22 cellular contexts compared by ENCODE assay signal in the genomic region with DNA sequence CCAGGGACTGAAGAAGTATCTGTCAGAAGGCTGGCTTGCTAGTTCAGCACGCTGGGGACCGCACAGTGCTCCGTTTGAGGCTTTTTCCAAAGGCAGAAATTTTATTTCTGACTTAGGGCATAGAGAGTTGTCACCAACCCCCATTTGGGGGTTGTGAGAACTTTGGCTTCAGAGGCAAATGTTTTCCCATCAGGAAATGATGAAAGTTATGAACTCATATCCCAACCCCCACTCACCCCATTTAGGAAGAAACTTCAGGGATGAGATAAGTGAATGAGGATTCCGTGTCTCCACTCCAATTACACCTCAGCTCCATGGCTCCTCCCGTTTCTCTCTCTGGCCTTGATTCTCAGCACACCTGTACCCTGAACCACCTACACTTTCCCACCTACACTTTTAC. TPM values are rescaled to one million over a fixed set of nuclear protein-coding genes. Genes with fewer than 3 reads are reported as not detected.
DNase-seq lines count a peak whose midpoint lies in the region; ATAC-seq, FAIRE-seq and TF ChIP-seq lines count a peak whose summit lies in the region.
"Had no signal": no experiment of that assay in that cellular context is flagged by ENCODE, and none has a peak within 500 bp of the region (broad histone marks: within the 10 kb centered on the region; RNA-seq: fewer than 3 reads in every experiment).

No MANE protein-coding gene starts in this region.

- H3K27ac ChIP-seq in RWPE2 (ENCODE audit: poor library complexity, severe bottlenecking) (peak overlapping the region; percentile 85), kidney (ENCODE audit: low read depth in 2 of 2, low read length in 2 of 2) (no peak overlapping the region), neural progenitor cell (no peak overlapping the region)

- no peaks in the 10 kb centered on the region for H3K27me3 Mint-ChIP-seq in neural progenitor cell (ENCODE audit: insufficient read depth, low read depth)
- H3K27me3 Mint-ChIP-seq: B cell had no signal

- H3K4me1 ChIP-seq in RWPE2 (ENCODE audit: insufficient read depth, poor library complexity, severe bottlenecking) (peaks cover 15% of the 10 kb centered on the region), kidney (ENCODE audit: control insufficient read depth in 1 of 2, insufficient read depth in 1 of 2, low read depth in 1 of 2, low read length in 2 of 2) (no peaks in the 10 kb centered on the region), neural progenitor cell (no peaks in the 10 kb centered on the region)

- H3K4me3 ChIP-seq in RWPE2 (ENCODE audit: severe bottlenecking) (no peak overlapping the region), kidney (ENCODE audit: low read length in 2 of 2) (no peak overlapping the region), neural progenitor cell (no peak overlapping the region)

- no peak for ATAC-seq in RWPE2 (ENCODE audit: low read depth)
- ATAC-seq: SK-N-SH treated with all-trans-retinoic acid at 6 μM for 48 hours had no signal

- H3K4me1 Mint-ChIP-seq in neural progenitor cell = peaks cover 3% of the 10 kb centered on the region

- H3K36me3 ChIP-seq in RWPE2 (ENCODE audit: low read depth) (no peaks in the 10 kb centered on the region), kidney (ENCODE audit: control insufficient read depth in 1 of 2, insufficient read depth in 2 of 2, low read length in 2 of 2) (no peaks in the 10 kb centered on the region), neural progenitor cell (no peaks in the 10 kb centered on the region)

- no peak overlapping the region for H2AFZ ChIP-seq in neural progenitor cell (replicated peaks)

- FAIRE-seq in kidney (lab: Jason Lieb, UNC) = no peak
- FAIRE-seq: A204.1, GM18507 had no signal

- H3K9me3 ChIP-seq in RWPE2 (ENCODE audit: severe bottlenecking) = no peaks in the 10 kb centered on the region
- H3K9me3 ChIP-seq in kidney (ENCODE audit: control insufficient read depth in 1 of 2, low read length in 2 of 2) = no peaks in the 10 kb centered on the region
- no peaks in the 10 kb centered on the region for H3K9me3 ChIP-seq in neural progenitor cell (ENCODE audit: low read depth)

- no peak overlapping the region for H3K4me2 ChIP-seq in neural progenitor cell

- H4K20me1 ChIP-seq in neural progenitor cell (ENCODE audit: low read depth) = no peaks in the 10 kb centered on the region

- intact Hi-C loops in kidney (cut with DNase I) = no loop called here

- TF ChIP-seq CTCF in RWPE2 (IDR thresholded peaks at IDR 0.05; ENCODE audit: poor library complexity, severe bottlenecking) (no peak), kidney (IDR thresholded peaks at IDR 0.05; ENCODE audit: borderline replicate concordance, extremely low read depth, insufficient read depth) (no peak), neural progenitor cell (IDR thresholded peaks at IDR 0.05) (no peak)

- no peaks in the 10 kb centered on the region for H3K79me2 ChIP-seq in neural progenitor cell (ENCODE audit: low read depth)

- H3K4me3 Mint-ChIP-seq in neural progenitor cell = no peak overlapping the region
- H3K4me3 Mint-ChIP-seq: B cell, CD14-positive monocyte had no signal

- H3K27me3 ChIP-seq in RWPE2 (ENCODE audit: insufficient read depth, poor library complexity, severe bottlenecking) (no peaks in the 10 kb centered on the region), neural progenitor cell (no peaks in the 10 kb centered on the region)

- H3K9me3 Mint-ChIP-seq in neural progenitor cell = peaks cover 5% of the 10 kb centered on the region

- H3K27ac Mint-ChIP-seq in neural progenitor cell = no peak overlapping the region
- H3K27ac Mint-ChIP-seq: B cell had no signal

- no peaks in the 10 kb centered on the region for H3F3A ChIP-seq in neural progenitor cell (ENCODE audit: low read depth)

- no peaks in the 10 kb centered on the region for H3K36me3 Mint-ChIP-seq in neural progenitor cell
- H3K36me3 Mint-ChIP-seq: CD14-positive monocyte had no signal

- H3K9ac ChIP-seq in kidney (ENCODE audit: low read length in 2 of 2) (no peak overlapping the region), neural progenitor cell (no peak overlapping the region)

- DNase-seq in EH (ENCODE audit: low read depth) (peak; percentile 38), RWPE2 (ENCODE audit: low spot score) (no peak), dermis blood vessel endothelial cell (peak; percentile 77), kidney (peak; percentile 2), Kasumi-1 (lab: John Stamatoyannopoulos, UW) (no peak), neural progenitor cell (ENCODE audit: low spot score) (no peak)
- DNase-seq in central memory CD4-positive, alpha-beta T cell = no peak
- DNase-seq: GDM1; GOT3; HCEC 1CT; NCI-H1092; NCI-H1436 treated with DMSO at 0.1 percent for 48 hours; NCI-H1930; NCI-H2227 treated with DMSO at 0.1 percent for 48 hours; NCI-H510A treated with DMSO at 0.1 percent for 48 hours; NCI-H774; NK-92 treated with Interleukin-12 subunit alpha and Interleukin-12 subunit beta, amount 100 ng/mL, for 24 hours had no signal

RNA-seq across cellular contexts. Expression of gene WDR13, which starts 4.3 kb away (rescaled TPM):
- 137 and 143 TPM in 2 replicates for total RNA-seq in dermis blood vessel endothelial cell
- total RNA-seq in kidney = 177 TPM
- 201 TPM for polyA plus RNA-seq in kidney (ENCODE audit: insufficient read depth, low read depth, low replicate concordance)
- 20.9 and 39.0 TPM in 2 replicates for total RNA-seq in neural progenitor cell (ENCODE audit: low replicate concordance)

RNA-seq across cellular contexts. Expression of gene RBM3, which starts 18.7 kb away (rescaled TPM):
- total RNA-seq in dermis blood vessel endothelial cell (121 and 148 TPM in 2 replicates), kidney (265 TPM), neural progenitor cell (ENCODE audit: low replicate concordance) (101 and 130 TPM in 2 replicates)
- 86.9 TPM for polyA plus RNA-seq in kidney (ENCODE audit: insufficient read depth, low read depth, low replicate concordance)

RNA-seq across cellular contexts. Expression of gene TBC1D25, which starts 53.5 kb away (rescaled TPM):
- 7.8 and 11.6 TPM in 2 replicates for total RNA-seq in dermis blood vessel endothelial cell
- total RNA-seq in kidney = 16.3 TPM
- polyA plus RNA-seq in kidney (ENCODE audit: insufficient read depth, low read depth, low replicate concordance) = 6.0 TPM
- total RNA-seq in neural progenitor cell (ENCODE audit: low replicate concordance) = 1.5 and 3.1 TPM in 2 replicates

Comparison
In these comparisons a context has a peak if more than half of its experiments do, and no peak if none do; other contexts are left out.
1. DNase-seq: peak in EH (single experiment), dermis blood vessel endothelial cell (single experiment) and kidney (single experiment); none in RWPE2 (single experiment), Kasumi-1 (0 of 2), central memory CD4-positive, alpha-beta T cell (single experiment) and neural progenitor cell (single experiment).